In genomic region chr3:160886421-160886820, GRCh38 we compare ENCODE assay signal across 11 cellular contexts.
DNase-seq lines count a peak whose midpoint lies in the region; ATAC-seq and FAIRE-seq lines count a peak whose summit lies in the region.
"Had no signal": no experiment of that assay in that cellular context is flagged by ENCODE, and none has a peak within 500 bp of the region (broad histone marks: within the 10 kb centered on the region; RNA-seq: fewer than 3 reads in every experiment).

No MANE protein-coding gene starts in this region.

- peak overlapping the region; percentile 60 for H3K27ac Mint-ChIP-seq in stimulated activated naive B cell treated with anti-CD40 and anti-IgM and Interleukin-4, amounts not matched to agents 10 μg/mL and 1 μg/mL and 100 μg/mL, for 72 hours

- H3K4me3 Mint-ChIP-seq in stimulated activated naive B cell treated with anti-CD40 and anti-IgM and Interleukin-4, amounts not matched to agents 10 μg/mL and 1 μg/mL and 100 μg/mL, for 72 hours, result peak overlapping the region; percentile 26 to 65

- peaks cover 17 to 32% of the 10 kb centered on the region in 2 donors for H3K9me3 Mint-ChIP-seq in stimulated activated naive B cell treated with anti-CD40 and anti-IgM and Interleukin-4, amounts not matched to agents 10 μg/mL and 1 μg/mL and 100 μg/mL, for 72 hours

- H3K36me3 Mint-ChIP-seq in stimulated activated naive B cell treated with anti-CD40 and anti-IgM and Interleukin-4, amounts not matched to agents 10 μg/mL and 1 μg/mL and 100 μg/mL, for 72 hours, result peaks cover 15 to 17% of the 10 kb centered on the region in 2 donors

- DNase-seq in GM19239 (ENCODE audit: insufficient read length, low spot score), result no peak
- peak; percentile 63 for DNase-seq in stimulated activated naive B cell treated with anti-CD40 and anti-IgM and Interleukin-4, amounts not matched to agents 10 μg/mL and 1 μg/mL and 100 μg/mL, for 72 hours
- no peak for DNase-seq in stimulated activated CD4-positive, alpha-beta T cell treated with anti-CD3 and anti-CD28 coated beads, Interleukin-1b, Interleukin-23, amount 100 ng/mL, for 48 hours
- DNase-seq in HTR-8/SVneo (ENCODE audit: insufficient read length, low spot score), result no peak
- no peak for DNase-seq in stimulated activated CD4-positive, alpha-beta T cell treated with anti-CD3 and anti-CD28 coated beads, Interleukin-12 subunit alpha, Interleukin-12 subunit beta, amount 100 ng/mL, for 4 hours
- DNase-seq: activated naive CD4-positive, alpha-beta T cell treated with Interleukin-2 at 50 U/mL for 16 hours; stimulated activated CD4-positive, alpha-beta T cell treated with anti-CD3 and anti-CD28 coated beads, Interleukin-4, amount 100 ng/mL, for 1 hour had no signal

- no peaks in the 10 kb centered on the region for H3K27me3 Mint-ChIP-seq in stimulated activated naive B cell treated with anti-CD40 and anti-IgM and Interleukin-4, amounts not matched to agents 10 μg/mL and 1 μg/mL and 100 μg/mL, for 72 hours

- FAIRE-seq in GM19239 (lab: Jason Lieb, UNC) (peak; percentile 70), HTR-8/SVneo (lab: Jason Lieb, UNC) (no peak)

- ATAC-seq in HG02642 (IDR thresholded peaks at IDR 0.05; ENCODE audit: poor library complexity, unreplicated experiment) (peak; percentile 92), HG03457 (IDR thresholded peaks at IDR 0.05; ENCODE audit: unreplicated experiment) (peak; percentile 83)
- peak; percentile 91 for ATAC-seq in stimulated activated naive B cell treated with anti-CD40 and anti-IgM and Interleukin-4, amounts not matched to agents 10 μg/mL and 1 μg/mL and 100 μg/mL, for 72 hours (replicated peaks)
- ATAC-seq: activated CD4-positive, CD25-positive, alpha-beta regulatory T cell treated with anti-CD3 and anti-CD28 coated beads, Interleukin-2, amount 50 U/mL, for 24 hours; Panc1 had no signal

- peaks cover 15 to 24% of the 10 kb centered on the region in 2 donors for H3K4me1 Mint-ChIP-seq in stimulated activated naive B cell treated with anti-CD40 and anti-IgM and Interleukin-4, amounts not matched to agents 10 μg/mL and 1 μg/mL and 100 μg/mL, for 72 hours
